Comparison of ENCODE assay signal across 15 cellular contexts in the genomic region with DNA sequence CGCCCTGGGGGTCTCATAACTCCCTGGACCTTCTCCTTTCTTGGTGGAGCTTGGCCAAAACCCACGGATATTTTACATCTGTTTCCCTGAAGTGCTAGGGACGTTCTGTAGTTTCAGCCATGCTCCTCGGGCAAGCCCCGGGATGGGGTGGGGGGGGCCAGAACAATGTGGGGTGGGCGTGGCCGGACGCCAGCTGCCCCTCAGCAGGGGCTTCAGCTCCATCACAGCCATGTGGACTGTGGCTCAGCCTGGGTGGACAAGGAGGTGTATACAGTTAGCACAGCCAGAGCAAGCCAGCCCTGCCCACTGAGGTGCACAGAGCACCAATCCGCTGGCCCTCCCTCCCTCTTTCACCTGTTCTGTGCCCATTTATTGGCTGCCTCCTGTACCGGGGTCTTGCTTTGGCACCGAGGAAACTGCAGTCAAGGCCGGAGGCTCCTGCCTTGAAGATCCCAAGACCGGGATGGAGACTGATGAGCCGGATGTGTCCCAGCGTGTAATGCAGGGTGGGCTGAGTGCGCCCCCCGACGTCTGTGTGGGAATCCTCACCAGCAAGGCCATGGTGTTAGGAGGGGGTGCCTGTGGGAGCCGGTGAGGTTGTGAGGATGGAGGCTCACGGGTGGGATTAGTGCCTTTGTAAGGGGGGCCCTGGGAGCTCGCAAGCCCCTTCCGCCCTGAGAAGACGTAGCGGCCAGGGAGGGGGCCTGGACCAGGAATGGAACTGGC. TPM values are rescaled to one million over a fixed set of nuclear protein-coding genes. Genes with fewer than 3 reads are reported as not detected.
DNase-seq lines count a peak whose midpoint lies in the region; ATAC-seq and TF ChIP-seq lines count a peak whose summit lies in the region.
"Had no signal": no experiment of that assay in that cellular context is flagged by ENCODE, and none has a peak within 500 bp of the region (broad histone marks: within the 10 kb centered on the region; RNA-seq: fewer than 3 reads in every experiment).

No MANE protein-coding gene starts in this region.

- H3K27ac Mint-ChIP-seq in nephron = peak overlapping the region in 2 of 3 experiments; percentile 17 to 59
- H3K27ac Mint-ChIP-seq: activated naive CD8-positive, alpha-beta T cell; natural killer cell had no signal

- H3K4me1 Mint-ChIP-seq in nephron = peaks cover 23% of the 10 kb centered on the region
- H3K4me1 Mint-ChIP-seq: natural killer cell had no signal

- peak; percentile 9 for DNase-seq in EH (ENCODE audit: low read depth)
- peak; percentile 27 for DNase-seq in M059J (ENCODE audit: low read depth)
- peak; percentile 29 for DNase-seq in fibroblast of pulmonary artery (ENCODE audit: low read depth)
- DNase-seq in NCI-H2107 treated with DMSO at 0.1 percent for 48 hours (lab: John Stamatoyannopoulos, UW; ENCODE audit: unreplicated experiment) = no peak
- no peak for DNase-seq in activated effector memory CD4-positive, alpha-beta T cell treated with Interleukin-2 at 50 U/mL for 16 hours
- DNase-seq: Calu3, natural killer cell, NCI-H226 had no signal

- no peak for ATAC-seq in HG03439 (IDR thresholded peaks at IDR 0.05; ENCODE audit: unreplicated experiment)
- ATAC-seq: natural killer cell had no signal

- no peak overlapping the region for H3K4me3 Mint-ChIP-seq in nephron
- H3K4me3 Mint-ChIP-seq: activated naive CD8-positive, alpha-beta T cell; natural killer cell had no signal

- no peak overlapping the region for H3K4me3 ChIP-seq in fibroblast of pulmonary artery (replicated peaks; ENCODE audit: low read depth, low read length)

- no peaks in the 10 kb centered on the region for H3K36me3 Mint-ChIP-seq in nephron (ENCODE audit: low read depth)
- H3K36me3 Mint-ChIP-seq: activated naive CD8-positive, alpha-beta T cell; natural killer cell had no signal

- TF ChIP-seq CTCF in fibroblast of pulmonary artery (IDR thresholded peaks at IDR 0.05; ENCODE audit: low read length, missing control alignments) (peak; percentile 17), nephron (IDR thresholded peaks at IDR 0.05; ENCODE audit: unreplicated experiment in 3 of 3) (no peak)

- H3K27me3 Mint-ChIP-seq in nephron (ENCODE audit: low read depth) = peaks cover 12% of the 10 kb centered on the region
- H3K27me3 Mint-ChIP-seq: activated naive CD8-positive, alpha-beta T cell had no signal

- H3K9me3 Mint-ChIP-seq in nephron = no peaks in the 10 kb centered on the region
- H3K9me3 Mint-ChIP-seq: natural killer cell had no signal

RNA-seq across cellular contexts. Expression of gene FRMD1, which starts 28.0 kb away (rescaled TPM):
- total RNA-seq in M059J (2014; rRNA removed; shearing (Covaris generic)) = not detected in 2 replicates
- total RNA-seq: activated CD8-positive, alpha-beta memory T cell treated with anti-CD3 and anti-CD28 coated beads for 36 hours; Calu3; fibroblast of lung; natural killer cell; skeletal muscle tissue; temporal lobe had no signal

RNA-seq across cellular contexts. Expression of gene KIF25, which starts 53.6 kb away (rescaled TPM):
- total RNA-seq in M059J (2014; rRNA removed; shearing (Covaris generic)) = not detected in 2 replicates
- total RNA-seq: activated CD8-positive, alpha-beta memory T cell treated with anti-CD3 and anti-CD28 coated beads for 36 hours; Calu3; natural killer cell; skeletal muscle tissue had no signal

Comparison
In these comparisons a context has a peak if more than half of its experiments do, and no peak if none do; other contexts are left out.
1. DNase-seq: peak in EH (single experiment), M059J (single experiment) and fibroblast of pulmonary artery (single experiment); none in NCI-H2107 treated with DMSO at 0.1 percent for 48 hours (single experiment) and activated effector memory CD4-positive, alpha-beta T cell treated with Interleukin-2 at 50 U/mL for 16 hours (single experiment).